ENCODE assay signal across 27 cellular contexts in genomic region chr1:52487632-52488031, GRCh38.
DNase-seq lines count a peak whose midpoint lies in the region; ATAC-seq and TF ChIP-seq lines count a peak whose summit lies in the region.
"Had no signal": no experiment of that assay in that cellular context is flagged by ENCODE, and none has a peak within 500 bp of the region (broad histone marks: within the 10 kb centered on the region; RNA-seq: fewer than 3 reads in every experiment).

No MANE protein-coding gene starts in this region.

- H3K27ac Mint-ChIP-seq in activated CD8-positive, alpha-beta T cell treated with anti-CD3 and anti-CD28 coated beads, Interleukin-2, amount 10 ng/mL, durations not matched to agents 7 days and 5 days = peak overlapping the region; percentile 40
- no peak overlapping the region for H3K27ac Mint-ChIP-seq in activated CD8-positive, alpha-beta T cell treated with anti-CD3 and anti-CD28 coated beads for 36 hours
- H3K27ac Mint-ChIP-seq in T-helper 17 cell (peak overlapping the region; percentile 54), progenitor cell of endocrine pancreas (peak overlapping the region; percentile 19)
- H3K27ac Mint-ChIP-seq in central memory CD8-positive, alpha-beta T cell (ENCODE audit: low read depth) = peak overlapping the region; percentile 20
- no peak overlapping the region for H3K27ac Mint-ChIP-seq in stimulated activated memory B cell treated with anti-CD40 and anti-IgM and Interleukin-4, amounts not matched to agents 10 μg/mL and 1 μg/mL and 100 μg/mL, for 72 hours
- H3K27ac Mint-ChIP-seq: CD14-positive monocyte had no signal

- H3K27me3 Mint-ChIP-seq in activated CD8-positive, alpha-beta T cell treated with anti-CD3 and anti-CD28 coated beads, Interleukin-2, amount 10 ng/mL, durations not matched to agents 7 days and 5 days (ENCODE audit: low read depth) = no peaks in the 10 kb centered on the region
- H3K27me3 Mint-ChIP-seq in activated CD8-positive, alpha-beta T cell treated with anti-CD3 and anti-CD28 coated beads for 36 hours = no peaks in the 10 kb centered on the region
- H3K27me3 Mint-ChIP-seq in T-helper 17 cell (no peaks in the 10 kb centered on the region), progenitor cell of endocrine pancreas (no peaks in the 10 kb centered on the region)
- H3K27me3 Mint-ChIP-seq in central memory CD8-positive, alpha-beta T cell = no peaks in the 10 kb centered on the region
- no peaks in the 10 kb centered on the region for H3K27me3 Mint-ChIP-seq in stimulated activated memory B cell treated with anti-CD40 and anti-IgM and Interleukin-4, amounts not matched to agents 10 μg/mL and 1 μg/mL and 100 μg/mL, for 72 hours
- H3K27me3 Mint-ChIP-seq: CD8-positive, alpha-beta memory T cell had no signal

- TF ChIP-seq POLR2A in heart left ventricle (IDR thresholded peaks at IDR 0.05) = no peak

- no peaks in the 10 kb centered on the region for H3K4me1 ChIP-seq in heart left ventricle
- H3K4me1 ChIP-seq: BE2C had no signal

- CTCF ChIA-PET in activated CD8-positive, alpha-beta T cell treated with anti-CD3 and anti-CD28 coated beads, Interleukin-2, amount 10 ng/mL, durations not matched to agents 7 days and 5 days (lab: Charles Lee) = no interaction called here
- CTCF ChIA-PET in activated CD8-positive, alpha-beta T cell treated with anti-CD3 and anti-CD28 coated beads for 36 hours (lab: Charles Lee) = no interaction called here

- no peaks in the 10 kb centered on the region for H3K9me3 Mint-ChIP-seq in activated CD8-positive, alpha-beta T cell treated with anti-CD3 and anti-CD28 coated beads, Interleukin-2, amount 10 ng/mL, durations not matched to agents 7 days and 5 days (ENCODE audit: insufficient read depth)
- no peaks in the 10 kb centered on the region for H3K9me3 Mint-ChIP-seq in activated CD8-positive, alpha-beta T cell treated with anti-CD3 and anti-CD28 coated beads for 36 hours
- no peaks in the 10 kb centered on the region for H3K9me3 Mint-ChIP-seq in central memory CD8-positive, alpha-beta T cell
- H3K9me3 Mint-ChIP-seq in progenitor cell of endocrine pancreas (ENCODE audit: low read depth) = no peaks in the 10 kb centered on the region
- no peaks in the 10 kb centered on the region for H3K9me3 Mint-ChIP-seq in stimulated activated memory B cell treated with anti-CD40 and anti-IgM and Interleukin-4, amounts not matched to agents 10 μg/mL and 1 μg/mL and 100 μg/mL, for 72 hours
- H3K9me3 Mint-ChIP-seq: CD14-positive monocyte; CD8-positive, alpha-beta memory T cell had no signal

- H3K4me3 ChIP-seq in heart left ventricle = no peak overlapping the region

- TF ChIP-seq CTCF in activated CD8-positive, alpha-beta T cell treated with anti-CD3 and anti-CD28 coated beads for 36 hours (IDR thresholded peaks at IDR 0.05) = no peak
- no peak for TF ChIP-seq CTCF in progenitor cell of endocrine pancreas (IDR thresholded peaks at IDR 0.05; ENCODE audit: unreplicated experiment)
- no peak for TF ChIP-seq CTCF in heart left ventricle (IDR thresholded peaks at IDR 0.05)

- no peak overlapping the region for H3K27ac ChIP-seq in heart left ventricle
- H3K27ac ChIP-seq: 22Rv1 had no signal

- no peak overlapping the region for H3K4me3 Mint-ChIP-seq in activated CD8-positive, alpha-beta T cell treated with anti-CD3 and anti-CD28 coated beads, Interleukin-2, amount 10 ng/mL, durations not matched to agents 7 days and 5 days
- no peak overlapping the region for H3K4me3 Mint-ChIP-seq in activated CD8-positive, alpha-beta T cell treated with anti-CD3 and anti-CD28 coated beads for 36 hours
- H3K4me3 Mint-ChIP-seq in T-helper 17 cell (no peak overlapping the region), progenitor cell of endocrine pancreas (ENCODE audit: low read depth) (no peak overlapping the region)
- H3K4me3 Mint-ChIP-seq in central memory CD8-positive, alpha-beta T cell = no peak overlapping the region
- H3K4me3 Mint-ChIP-seq in stimulated activated memory B cell treated with anti-CD40 and anti-IgM and Interleukin-4, amounts not matched to agents 10 μg/mL and 1 μg/mL and 100 μg/mL, for 72 hours = no peak overlapping the region
- H3K4me3 Mint-ChIP-seq: CD14-positive monocyte; CD8-positive, alpha-beta memory T cell had no signal

- H3K36me3 Mint-ChIP-seq in activated CD8-positive, alpha-beta T cell treated with anti-CD3 and anti-CD28 coated beads, Interleukin-2, amount 10 ng/mL, durations not matched to agents 7 days and 5 days (ENCODE audit: low read depth) = peaks cover 22% of the 10 kb centered on the region
- peaks cover 8% of the 10 kb centered on the region for H3K36me3 Mint-ChIP-seq in activated CD8-positive, alpha-beta T cell treated with anti-CD3 and anti-CD28 coated beads for 36 hours (ENCODE audit: low read depth)
- H3K36me3 Mint-ChIP-seq in T-helper 17 cell (ENCODE audit: low read depth) (no peaks in the 10 kb centered on the region), progenitor cell of endocrine pancreas (ENCODE audit: insufficient read depth) (peaks cover 9% of the 10 kb centered on the region)
- H3K36me3 Mint-ChIP-seq in central memory CD8-positive, alpha-beta T cell (ENCODE audit: insufficient read depth) = peaks cover 30% of the 10 kb centered on the region
- peaks cover 28% of the 10 kb centered on the region for H3K36me3 Mint-ChIP-seq in stimulated activated memory B cell treated with anti-CD40 and anti-IgM and Interleukin-4, amounts not matched to agents 10 μg/mL and 1 μg/mL and 100 μg/mL, for 72 hours

- WGBS in heart left ventricle, 4 donors = 94 to 100% (median 99%) methylated on average over 2 of the region's 2 CpGs

- POLR2A ChIA-PET in activated CD8-positive, alpha-beta T cell treated with anti-CD3 and anti-CD28 coated beads, Interleukin-2, amount 10 ng/mL, durations not matched to agents 7 days and 5 days (lab: Charles Lee) = no interaction called here
- POLR2A ChIA-PET in activated CD8-positive, alpha-beta T cell treated with anti-CD3 and anti-CD28 coated beads for 36 hours (lab: Charles Lee) = no interaction called here

- no peaks in the 10 kb centered on the region for H3K27me3 ChIP-seq in heart left ventricle
- H3K27me3 ChIP-seq: BE2C had no signal

- H3K4me1 Mint-ChIP-seq in activated CD8-positive, alpha-beta T cell treated with anti-CD3 and anti-CD28 coated beads, Interleukin-2, amount 10 ng/mL, durations not matched to agents 7 days and 5 days (ENCODE audit: low read depth) = no peaks in the 10 kb centered on the region
- peaks cover 3% of the 10 kb centered on the region for H3K4me1 Mint-ChIP-seq in activated CD8-positive, alpha-beta T cell treated with anti-CD3 and anti-CD28 coated beads for 36 hours (ENCODE audit: low read depth)
- H3K4me1 Mint-ChIP-seq in T-helper 17 cell (peaks cover 10% of the 10 kb centered on the region), progenitor cell of endocrine pancreas (ENCODE audit: low read depth) (peaks cover 17% of the 10 kb centered on the region)
- no peaks in the 10 kb centered on the region for H3K4me1 Mint-ChIP-seq in central memory CD8-positive, alpha-beta T cell
- no peaks in the 10 kb centered on the region for H3K4me1 Mint-ChIP-seq in stimulated activated memory B cell treated with anti-CD40 and anti-IgM and Interleukin-4, amounts not matched to agents 10 μg/mL and 1 μg/mL and 100 μg/mL, for 72 hours

- H3K36me3 ChIP-seq in heart left ventricle = peaks cover 0 to 75% (median 38%) of the 10 kb centered on the region in 9 donors
- H3K36me3 ChIP-seq: BE2C had no signal

- no peak for DNase-seq in activated CD8-positive, alpha-beta T cell treated with anti-CD3 and anti-CD28 coated beads, Interleukin-2, amount 10 ng/mL, durations not matched to agents 7 days and 5 days
- DNase-seq in activated CD8-positive, alpha-beta T cell treated with anti-CD3 and anti-CD28 coated beads for 36 hours = no peak
- DNase-seq in T-helper 17 cell (no peak), progenitor cell of endocrine pancreas (ENCODE audit: low spot score, unreplicated experiment) (no peak), heart left ventricle (no peak), activated gamma-delta T cell treated with Interleukin-2 at 50 U/mL for 16 hours (no peak)
- DNase-seq in central memory CD8-positive, alpha-beta T cell (ENCODE audit: low spot score in 2 of 2) = no peak
- DNase-seq: ACHN; BE2C; CD8-positive, alpha-beta memory T cell; DMS 273 treated with DMSO at 0.1 percent for 48 hours; DMS79; EL; GF-D8; H7; KBM-7; MV-4-11; NCI-H1105 treated with DMSO at 0.1 percent for 48 hours; NCI-H2029; NCI-H446 treated with DMSO at 0.1 percent for 48 hours; NCI-H526; NCI-H82; NK-92 treated with Interleukin-12 subunit alpha and Interleukin-12 subunit beta, amount 100 ng/mL, for 24 hours; PC-3 had no signal

- H3K9me3 ChIP-seq in T-helper 17 cell (ENCODE audit: control insufficient read depth, low read length, poor library complexity, severe bottlenecking) = no peaks in the 10 kb centered on the region
- no peaks in the 10 kb centered on the region for H3K9me3 ChIP-seq in heart left ventricle
- H3K9me3 ChIP-seq: BE2C had no signal

- intact Hi-C loops in activated CD8-positive, alpha-beta T cell treated with anti-CD3 and anti-CD28 coated beads for 36 hours (cut with micrococcal nuclease) = no loop called here
- intact Hi-C loops in heart left ventricle (cut with DNase I) = no loop called here

- ATAC-seq in activated CD8-positive, alpha-beta T cell treated with anti-CD3 and anti-CD28 coated beads, Interleukin-2, amount 10 ng/mL, durations not matched to agents 7 days and 5 days = no peak
- no peak for ATAC-seq in activated CD8-positive, alpha-beta T cell treated with anti-CD3 and anti-CD28 coated beads for 36 hours
- ATAC-seq in T-helper 17 cell (no peak), heart left ventricle (no peak)
- no peak for ATAC-seq in central memory CD8-positive, alpha-beta T cell (replicated peaks; ENCODE audit: extremely low read depth, poor library complexity, severe bottlenecking)
- ATAC-seq in stimulated activated memory B cell treated with anti-CD40 and anti-IgM and Interleukin-4, amounts not matched to agents 10 μg/mL and 1 μg/mL and 100 μg/mL, for 72 hours = no peak
- ATAC-seq: PC-3 had no signal

Comparison
In these comparisons a context has a peak if more than half of its experiments do, and no peak if none do; other contexts are left out.
1. H3K27ac Mint-ChIP-seq: peak in activated CD8-positive, alpha-beta T cell treated with anti-CD3 and anti-CD28 coated beads, Interleukin-2, amount 10 ng/mL, durations not matched to agents 7 days and 5 days (single experiment), T-helper 17 cell (single experiment), central memory CD8-positive, alpha-beta T cell (single experiment) and progenitor cell of endocrine pancreas (single experiment); none in activated CD8-positive, alpha-beta T cell treated with anti-CD3 and anti-CD28 coated beads for 36 hours (single experiment) and stimulated activated memory B cell treated with anti-CD40 and anti-IgM and Interleukin-4, amounts not matched to agents 10 μg/mL and 1 μg/mL and 100 μg/mL, for 72 hours (single experiment).